ENCODE assay signal across 18 cellular contexts in genomic region chr13:99159331-99160061, GRCh38.
"Had no signal": no experiment of that assay in that cellular context is flagged by ENCODE, and none has a peak within 500 bp of the region (broad histone marks: within the 10 kb centered on the region; RNA-seq: fewer than 3 reads in every experiment).

No MANE protein-coding gene starts in this region.

- H3K4me3 Mint-ChIP-seq: endodermal cell, natural killer cell had no signal

- H3K27ac Mint-ChIP-seq: endodermal cell, natural killer cell, progenitor cell of endocrine pancreas had no signal

- ATAC-seq: left colon, natural killer cell, pancreas, right lobe of liver, upper lobe of right lung had no signal

- FAIRE-seq: colon, endothelial cell of umbilical vein, pancreas had no signal

- H3K4me3 ChIP-seq: pancreas, right lobe of liver, upper lobe of right lung, vagina had no signal

- H3K4me1 ChIP-seq: pancreas, right lobe of liver, upper lobe of right lung, vagina had no signal

- DNase-seq: cerebellar nuclear complex; effector CD4-positive, alpha-beta T cell; endodermal cell; erythroblast; foreskin melanocyte; hippocampal formation; left colon; natural killer cell; occipital lobe; pancreas; right lobe of liver; stimulated activated CD4-positive, alpha-beta T cell treated with anti-CD3 and anti-CD28 coated beads, Interleukin-12 subunit alpha, Interleukin-12 subunit beta, amount 100 ng/mL, for 4 hours; stimulated activated naive CD4-positive, alpha-beta T cell; upper lobe of right lung had no signal

- H3K27ac ChIP-seq: pancreas, right lobe of liver, upper lobe of right lung, vagina had no signal

- H3K36me3 Mint-ChIP-seq: natural killer cell had no signal

- H3K9me3 ChIP-seq: pancreas, right lobe of liver, upper lobe of right lung, vagina had no signal

- H3K27me3 ChIP-seq: right lobe of liver, vagina had no signal

- H3K9me3 Mint-ChIP-seq: endodermal cell, natural killer cell had no signal

- H3K36me3 ChIP-seq: pancreas, right lobe of liver, upper lobe of right lung, vagina had no signal

- H3K4me1 Mint-ChIP-seq: natural killer cell had no signal
